Comparison of ENCODE assay signal across 21 cellular contexts in genomic region chr3:100717063-100717462, GRCh38. TPM values are rescaled to one million over a fixed set of nuclear protein-coding genes. Genes with fewer than 3 reads are reported as not detected.
DNase-seq lines count a peak whose midpoint lies in the region; ATAC-seq and TF ChIP-seq lines count a peak whose summit lies in the region.
"Had no signal": no experiment of that assay in that cellular context is flagged by ENCODE, and none has a peak within 500 bp of the region (broad histone marks: within the 10 kb centered on the region; RNA-seq: fewer than 3 reads in every experiment).

No MANE protein-coding gene starts in this region.

- TF ChIP-seq CTCF in neural progenitor cell (IDR thresholded peaks at IDR 0.05): no peak
- TF ChIP-seq CTCF in BE2C (IDR thresholded peaks at IDR 0.05; ENCODE audit: low read depth, low read length): no peak

- H3K36me3 ChIP-seq in GM23248 (ENCODE audit: low read depth) (peaks cover 70% of the 10 kb centered on the region), neural progenitor cell (peaks cover 3% of the 10 kb centered on the region), BE2C (peaks cover 63% of the 10 kb centered on the region)

- H3K27ac Mint-ChIP-seq in activated T-cell treated with anti-CD3 and anti-CD28 coated beads, Interleukin-2, amount 50 U/mL, for 72 hours: peak overlapping the region; percentile 41
- peak overlapping the region; percentile 8 for H3K27ac Mint-ChIP-seq in central memory CD8-positive, alpha-beta T cell (ENCODE audit: low read depth)
- H3K27ac Mint-ChIP-seq in neural progenitor cell: no peak overlapping the region
- H3K27ac Mint-ChIP-seq: activated CD4-positive, alpha-beta T cell treated with anti-CD3 and anti-CD28 coated beads for 36 hours; dendritic cell treated with granulocyte-macrophage colony-stimulating factor and Interleukin-4, amounts not matched to agents 40 ng/mL and 50 ng/mL, for 4 days; IgD-negative memory B cell had no signal

- no peak for ATAC-seq in activated T-cell treated with anti-CD3 and anti-CD28 coated beads, Interleukin-2, amount 50 U/mL, for 72 hours (replicated peaks in 1 of 2)
- ATAC-seq in central memory CD8-positive, alpha-beta T cell (replicated peaks; ENCODE audit: extremely low read depth, poor library complexity, severe bottlenecking): no peak
- ATAC-seq: activated CD4-positive, alpha-beta T cell treated with anti-CD3 and anti-CD28 coated beads for 36 hours; psoas muscle had no signal

- peak overlapping the region; percentile 18 for H3K4me2 ChIP-seq in GM23248 (ENCODE audit: unreplicated experiment)
- peak overlapping the region; percentile 14 for H3K4me2 ChIP-seq in neural progenitor cell

- 94 to 98% methylated on average over 2 of the region's 2 CpGs for WGBS in GM23248 (ENCODE audit: low coverage in 1 of 2, low lambda C conversion rate in 2 of 2, missing lambda C conversion rate in 2 of 2), 2 experiments

- no peak overlapping the region for H3K27ac ChIP-seq in GM23248
- no peak overlapping the region for H3K27ac ChIP-seq in neural progenitor cell
- H3K27ac ChIP-seq: heart right ventricle, psoas muscle had no signal

- H3K79me2 ChIP-seq in GM23248 (ENCODE audit: insufficient read depth): peaks cover 100% of the 10 kb centered on the region
- peaks cover 99% of the 10 kb centered on the region for H3K79me2 ChIP-seq in neural progenitor cell (ENCODE audit: low read depth)

- H3K36me3 Mint-ChIP-seq in activated T-cell treated with anti-CD3 and anti-CD28 coated beads, Interleukin-2, amount 50 U/mL, for 72 hours (ENCODE audit: insufficient read depth in 2 of 2): peaks cover 18 to 60% of the 10 kb centered on the region in 2 donors
- H3K36me3 Mint-ChIP-seq in central memory CD8-positive, alpha-beta T cell (ENCODE audit: insufficient read depth): peaks cover 50% of the 10 kb centered on the region
- H3K36me3 Mint-ChIP-seq in neural progenitor cell: peaks cover 58% of the 10 kb centered on the region

- no peaks in the 10 kb centered on the region for H3K9me3 Mint-ChIP-seq in activated T-cell treated with anti-CD3 and anti-CD28 coated beads, Interleukin-2, amount 50 U/mL, for 72 hours
- H3K9me3 Mint-ChIP-seq in central memory CD8-positive, alpha-beta T cell: no peaks in the 10 kb centered on the region
- peaks cover 11% of the 10 kb centered on the region for H3K9me3 Mint-ChIP-seq in neural progenitor cell
- H3K9me3 Mint-ChIP-seq: dendritic cell treated with granulocyte-macrophage colony-stimulating factor and Interleukin-4, amounts not matched to agents 40 ng/mL and 50 ng/mL, for 4 days; IgD-negative memory B cell had no signal

- H2AFZ ChIP-seq in GM23248: no peak overlapping the region
- no peak overlapping the region for H2AFZ ChIP-seq in neural progenitor cell (replicated peaks)

- H3K9me3 ChIP-seq in GM23248 (ENCODE audit: low read depth) (no peaks in the 10 kb centered on the region), neural progenitor cell (ENCODE audit: low read depth) (no peaks in the 10 kb centered on the region), BE2C (no peaks in the 10 kb centered on the region; the same call in 1 of the 2 replicates)
- H3K9me3 ChIP-seq: heart right ventricle, MG63, psoas muscle had no signal

- peaks cover 63% of the 10 kb centered on the region for H3K4me1 Mint-ChIP-seq in activated T-cell treated with anti-CD3 and anti-CD28 coated beads, Interleukin-2, amount 50 U/mL, for 72 hours (ENCODE audit: low read depth)
- peaks cover 57% of the 10 kb centered on the region for H3K4me1 Mint-ChIP-seq in central memory CD8-positive, alpha-beta T cell
- peaks cover 16% of the 10 kb centered on the region for H3K4me1 Mint-ChIP-seq in neural progenitor cell

- H3K9me2 ChIP-seq in GM23248 (ENCODE audit: insufficient read depth): no peaks in the 10 kb centered on the region; the same call in 1 of the 2 replicates

- peaks cover 42% of the 10 kb centered on the region for H3K4me1 ChIP-seq in GM23248 (ENCODE audit: insufficient read depth)
- peaks cover 29% of the 10 kb centered on the region for H3K4me1 ChIP-seq in neural progenitor cell
- no peaks in the 10 kb centered on the region for H3K4me1 ChIP-seq in BE2C

- no peak for DNase-seq in activated T-cell treated with anti-CD3 and anti-CD28 coated beads, Interleukin-2, amount 50 U/mL, for 72 hours
- DNase-seq in activated T-cell treated with anti-CD3 and anti-CD28 coated beads, Interleukin-2, amount 50 U/mL, for 1 hour: no peak
- DNase-seq in GM23248 (no peak), neural progenitor cell (ENCODE audit: low spot score) (no peak), superior temporal gyrus (ENCODE audit: extremely low spot score) (no peak), BE2C (no peak), GM19238 (ENCODE audit: insufficient read length, low spot score) (no peak)
- no peak for DNase-seq in central memory CD8-positive, alpha-beta T cell (ENCODE audit: low spot score in 2 of 2)
- DNase-seq: activated CD4-positive, alpha-beta T cell treated with anti-CD3 and anti-CD28 coated beads for 36 hours; activated gamma-delta T cell; amniotic stem cell; DMS53; GF-D8; HCEC 1CT; heart right ventricle; MG63; NCI-H146; NCI-H526; psoas muscle had no signal

- H3K9ac ChIP-seq in GM23248 (no peak overlapping the region), neural progenitor cell (no peak overlapping the region)

- H3K27me3 ChIP-seq in GM23248 (replicated peaks; ENCODE audit: insufficient read depth) (no peaks in the 10 kb centered on the region), neural progenitor cell (no peaks in the 10 kb centered on the region), BE2C (no peaks in the 10 kb centered on the region)
- H3K27me3 ChIP-seq: heart right ventricle, MG63 had no signal

- in situ Hi-C loops in GM23248 (cut with MboI): no loop called here

- H3F3A ChIP-seq in GM23248 (ENCODE audit: insufficient read depth) (peaks cover 6% of the 10 kb centered on the region), neural progenitor cell (ENCODE audit: low read depth) (peaks cover 19% of the 10 kb centered on the region)

- no peaks in the 10 kb centered on the region for H3K27me3 Mint-ChIP-seq in activated T-cell treated with anti-CD3 and anti-CD28 coated beads, Interleukin-2, amount 50 U/mL, for 72 hours (ENCODE audit: low read depth)
- no peaks in the 10 kb centered on the region for H3K27me3 Mint-ChIP-seq in central memory CD8-positive, alpha-beta T cell
- H3K27me3 Mint-ChIP-seq in neural progenitor cell (ENCODE audit: insufficient read depth, low read depth): no peaks in the 10 kb centered on the region
- H3K27me3 Mint-ChIP-seq: activated CD4-positive, alpha-beta T cell treated with anti-CD3 and anti-CD28 coated beads for 36 hours; dendritic cell treated with granulocyte-macrophage colony-stimulating factor and Interleukin-4, amounts not matched to agents 40 ng/mL and 50 ng/mL, for 4 days; IgD-negative memory B cell had no signal

- H3K4me3 Mint-ChIP-seq in activated T-cell treated with anti-CD3 and anti-CD28 coated beads, Interleukin-2, amount 50 U/mL, for 72 hours: peak overlapping the region in 1 of 2 donors; percentile 16
- peak overlapping the region; percentile 7 for H3K4me3 Mint-ChIP-seq in central memory CD8-positive, alpha-beta T cell
- no peak overlapping the region for H3K4me3 Mint-ChIP-seq in neural progenitor cell
- H3K4me3 Mint-ChIP-seq: activated CD4-positive, alpha-beta T cell treated with anti-CD3 and anti-CD28 coated beads for 36 hours; dendritic cell treated with granulocyte-macrophage colony-stimulating factor and Interleukin-4, amounts not matched to agents 40 ng/mL and 50 ng/mL, for 4 days had no signal

- H3K4me3 ChIP-seq in GM23248: no peak overlapping the region
- H3K4me3 ChIP-seq in neural progenitor cell: peak overlapping the region; percentile 2
- no peak overlapping the region for H3K4me3 ChIP-seq in BE2C (ENCODE audit: low read depth, low read length)
- H3K4me3 ChIP-seq: heart right ventricle, MG63, psoas muscle had no signal

- peaks cover 45% of the 10 kb centered on the region for H4K20me1 ChIP-seq in GM23248 (ENCODE audit: insufficient read depth)
- H4K20me1 ChIP-seq in neural progenitor cell (ENCODE audit: low read depth): peaks cover 20% of the 10 kb centered on the region

RNA-seq across cellular contexts. Expression of gene TFG, which starts 7.8 kb away (rescaled TPM):
- 10 to 100 TPM; 60.6 to 64.7 TPM for total RNA-seq in activated T-cell treated with anti-CD3 and anti-CD28 coated beads, Interleukin-2, amount 50 U/mL, for 72 hours
- 152 and 157 TPM in 2 replicates for total RNA-seq in GM23248 (2014; rRNA removed; shearing (Covaris generic))
- 241 and 245 TPM in 2 replicates for polyA plus RNA-seq in GM23248 (2016; fragmentation: Nextera tagmentation; extraction: Ambion mirVana)
- 86.1 and 105 TPM in 2 replicates for total RNA-seq in neural progenitor cell (ENCODE audit: low replicate concordance)
- polyA plus RNA-seq in BE2C (2012; ENCODE audit: insufficient read depth, insufficient read length, low read depth): 126 TPM
